ENCODE assay signal across 1 cellular context in the genomic region with DNA sequence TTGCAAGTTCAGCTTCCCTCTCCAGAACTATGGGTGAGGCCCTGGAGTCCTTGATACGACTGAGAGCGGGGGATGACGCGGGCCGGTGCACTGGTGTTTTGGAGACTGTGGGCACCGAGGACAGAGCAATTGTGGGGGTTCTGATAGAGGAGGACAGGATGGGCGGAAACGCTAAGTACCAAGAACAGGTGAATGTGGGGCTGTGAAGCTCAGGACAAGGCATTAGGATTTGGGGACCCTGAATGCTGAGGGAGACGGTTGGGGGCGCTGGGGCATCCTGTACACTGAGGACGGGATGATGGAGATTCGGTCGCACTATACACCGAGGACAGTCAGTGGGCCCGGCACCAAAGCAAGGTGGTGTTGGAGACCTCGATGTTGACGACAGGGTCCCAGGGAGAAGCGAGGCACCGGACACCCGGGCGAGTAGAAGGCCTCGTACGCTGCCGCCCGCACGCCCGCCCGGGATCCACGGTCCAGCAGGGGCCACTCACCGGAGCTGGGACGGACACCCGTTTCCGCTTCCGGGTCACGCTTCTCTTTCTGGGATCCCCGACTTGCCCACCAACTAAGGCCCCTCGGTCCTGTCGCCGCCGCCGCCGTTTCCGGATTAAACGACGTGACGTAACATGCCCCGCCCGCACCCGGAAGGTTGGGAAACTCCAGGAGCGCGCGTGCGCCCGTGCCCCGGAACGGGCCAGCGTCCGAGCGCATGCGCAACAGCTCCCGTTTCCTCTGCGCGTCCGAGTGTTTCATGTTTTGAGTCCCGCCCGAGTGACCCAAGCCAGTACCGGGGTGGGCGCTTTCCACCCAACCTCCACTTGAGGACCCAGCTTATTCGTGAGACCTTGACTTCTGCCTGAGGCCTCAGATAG.
A peak's percentile ranks its signal among the peaks of the same experiment; 100 is the strongest.
TF ChIP-seq lines count a peak whose summit lies in the region.

A gene (minus strand): TSS at position 612 of the 875 bp plus-strand sequence. CDS start 893 bp downstream, outside the sequence.

TF ChIP-seq in K562, 482 proteins besides CTCF, POLR2A, EP300 and RAD21 (continued from another document and continues in another):
- TF ChIP-seq, protein P1, sequence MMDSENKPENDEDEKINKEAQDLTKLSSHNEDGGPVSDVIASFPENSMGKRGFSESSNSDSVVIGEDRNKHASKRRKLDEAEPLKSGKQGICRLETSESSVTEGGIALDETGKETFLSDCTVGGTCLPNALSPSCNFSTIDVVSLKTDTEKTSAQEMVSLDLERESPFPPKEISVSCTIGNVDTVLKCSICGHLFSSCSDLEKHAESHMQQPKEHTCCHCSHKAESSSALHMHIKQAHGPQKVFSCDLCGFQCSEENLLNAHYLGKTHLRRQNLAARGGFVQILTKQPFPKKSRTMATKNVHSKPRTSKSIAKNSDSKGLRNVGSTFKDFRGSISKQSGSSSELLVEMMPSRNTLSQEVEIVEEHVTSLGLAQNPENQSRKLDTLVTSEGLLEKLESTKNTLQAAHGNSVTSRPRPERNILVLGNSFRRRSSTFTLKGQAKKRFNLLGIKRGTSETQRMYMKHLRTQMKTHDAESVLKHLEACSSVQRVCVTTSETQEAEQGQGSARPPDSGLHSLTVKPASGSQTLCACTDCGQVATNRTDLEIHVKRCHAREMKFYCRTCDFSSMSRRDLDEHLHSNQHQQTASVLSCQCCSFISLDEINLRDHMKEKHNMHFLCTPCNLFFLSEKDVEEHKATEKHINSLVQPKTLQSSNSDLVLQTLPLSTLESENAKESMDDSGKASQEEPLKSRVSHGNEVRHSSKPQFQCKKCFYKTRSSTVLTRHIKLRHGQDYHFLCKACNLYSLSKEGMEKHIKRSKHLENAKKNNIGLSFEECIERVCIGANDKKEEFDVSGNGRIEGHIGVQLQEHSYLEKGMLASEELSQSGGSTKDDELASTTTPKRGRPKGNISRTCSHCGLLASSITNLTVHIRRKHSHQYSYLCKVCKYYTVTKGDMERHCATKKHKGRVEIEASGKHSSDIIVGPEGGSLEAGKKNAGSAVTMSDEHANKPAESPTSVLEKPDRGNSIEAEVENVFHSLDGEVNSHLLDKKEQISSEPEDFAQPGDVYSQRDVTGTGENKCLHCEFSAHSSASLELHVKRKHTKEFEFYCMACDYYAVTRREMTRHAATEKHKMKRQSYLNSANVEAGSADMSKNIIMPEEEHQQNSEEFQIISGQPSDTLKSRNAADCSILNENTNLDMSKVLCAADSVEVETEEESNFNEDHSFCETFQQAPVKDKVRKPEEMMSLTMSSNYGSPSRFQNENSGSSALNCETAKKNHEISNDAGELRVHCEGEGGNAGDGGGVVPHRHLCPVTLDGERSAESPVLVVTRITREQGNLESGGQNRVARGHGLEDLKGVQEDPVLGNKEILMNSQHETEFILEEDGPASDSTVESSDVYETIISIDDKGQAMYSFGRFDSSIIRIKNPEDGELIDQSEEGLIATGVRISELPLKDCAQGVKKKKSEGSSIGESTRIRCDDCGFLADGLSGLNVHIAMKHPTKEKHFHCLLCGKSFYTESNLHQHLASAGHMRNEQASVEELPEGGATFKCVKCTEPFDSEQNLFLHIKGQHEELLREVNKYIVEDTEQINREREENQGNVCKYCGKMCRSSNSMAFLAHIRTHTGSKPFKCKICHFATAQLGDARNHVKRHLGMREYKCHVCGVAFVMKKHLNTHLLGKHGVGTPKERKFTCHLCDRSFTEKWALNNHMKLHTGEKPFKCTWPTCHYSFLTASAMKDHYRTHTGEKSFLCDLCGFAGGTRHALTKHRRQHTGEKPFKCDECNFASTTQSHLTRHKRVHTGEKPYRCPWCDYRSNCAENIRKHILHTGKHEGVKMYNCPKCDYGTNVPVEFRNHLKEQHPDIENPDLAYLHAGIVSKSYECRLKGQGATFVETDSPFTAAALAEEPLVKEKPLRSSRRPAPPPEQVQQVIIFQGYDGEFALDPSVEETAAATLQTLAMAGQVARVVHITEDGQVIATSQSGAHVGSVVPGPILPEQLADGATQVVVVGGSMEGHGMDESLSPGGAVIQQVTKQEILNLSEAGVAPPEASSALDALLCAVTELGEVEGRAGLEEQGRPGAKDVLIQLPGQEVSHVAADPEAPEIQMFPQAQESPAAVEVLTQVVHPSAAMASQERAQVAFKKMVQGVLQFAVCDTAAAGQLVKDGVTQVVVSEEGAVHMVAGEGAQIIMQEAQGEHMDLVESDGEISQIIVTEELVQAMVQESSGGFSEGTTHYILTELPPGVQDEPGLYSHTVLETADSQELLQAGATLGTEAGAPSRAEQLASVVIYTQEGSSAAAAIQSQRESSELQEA (IDR thresholded peaks at IDR 0.05; ENCODE audit: low read depth) = no peak
- TF ChIP-seq, protein P2, sequence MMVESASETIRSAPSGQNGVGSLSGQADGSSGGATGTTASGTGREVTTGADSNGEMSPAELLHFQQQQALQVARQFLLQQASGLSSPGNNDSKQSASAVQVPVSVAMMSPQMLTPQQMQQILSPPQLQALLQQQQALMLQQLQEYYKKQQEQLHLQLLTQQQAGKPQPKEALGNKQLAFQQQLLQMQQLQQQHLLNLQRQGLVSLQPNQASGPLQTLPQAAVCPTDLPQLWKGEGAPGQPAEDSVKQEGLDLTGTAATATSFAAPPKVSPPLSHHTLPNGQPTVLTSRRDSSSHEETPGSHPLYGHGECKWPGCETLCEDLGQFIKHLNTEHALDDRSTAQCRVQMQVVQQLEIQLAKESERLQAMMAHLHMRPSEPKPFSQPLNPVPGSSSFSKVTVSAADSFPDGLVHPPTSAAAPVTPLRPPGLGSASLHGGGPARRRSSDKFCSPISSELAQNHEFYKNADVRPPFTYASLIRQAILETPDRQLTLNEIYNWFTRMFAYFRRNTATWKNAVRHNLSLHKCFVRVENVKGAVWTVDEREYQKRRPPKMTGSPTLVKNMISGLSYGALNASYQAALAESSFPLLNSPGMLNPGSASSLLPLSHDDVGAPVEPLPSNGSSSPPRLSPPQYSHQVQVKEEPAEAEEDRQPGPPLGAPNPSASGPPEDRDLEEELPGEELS (CRISPR knock-in tag; IDR thresholded peaks at IDR 0.05; ENCODE audit: borderline replicate concordance) = peak; percentile 79
- TF ChIP-seq, protein P3, sequence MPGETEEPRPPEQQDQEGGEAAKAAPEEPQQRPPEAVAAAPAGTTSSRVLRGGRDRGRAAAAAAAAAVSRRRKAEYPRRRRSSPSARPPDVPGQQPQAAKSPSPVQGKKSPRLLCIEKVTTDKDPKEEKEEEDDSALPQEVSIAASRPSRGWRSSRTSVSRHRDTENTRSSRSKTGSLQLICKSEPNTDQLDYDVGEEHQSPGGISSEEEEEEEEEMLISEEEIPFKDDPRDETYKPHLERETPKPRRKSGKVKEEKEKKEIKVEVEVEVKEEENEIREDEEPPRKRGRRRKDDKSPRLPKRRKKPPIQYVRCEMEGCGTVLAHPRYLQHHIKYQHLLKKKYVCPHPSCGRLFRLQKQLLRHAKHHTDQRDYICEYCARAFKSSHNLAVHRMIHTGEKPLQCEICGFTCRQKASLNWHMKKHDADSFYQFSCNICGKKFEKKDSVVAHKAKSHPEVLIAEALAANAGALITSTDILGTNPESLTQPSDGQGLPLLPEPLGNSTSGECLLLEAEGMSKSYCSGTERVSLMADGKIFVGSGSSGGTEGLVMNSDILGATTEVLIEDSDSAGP (CRISPR knock-in tag; IDR thresholded peaks at IDR 0.05) = no peak
- TF ChIP-seq, protein P4, sequence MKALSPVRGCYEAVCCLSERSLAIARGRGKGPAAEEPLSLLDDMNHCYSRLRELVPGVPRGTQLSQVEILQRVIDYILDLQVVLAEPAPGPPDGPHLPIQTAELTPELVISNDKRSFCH (CRISPR knock-in tag; IDR thresholded peaks at IDR 0.05) = no peak
- TF ChIP-seq, protein P4 (tag; IDR thresholded peaks at IDR 0.05) = peak; percentile 38; the same call in 1 of the 2 replicates
- TF ChIP-seq ZNF561 (CRISPR knock-in tag; conservative IDR thresholded peaks at IDR 0.05) = no peak
- TF ChIP-seq SMC3 (conservative IDR thresholded peaks at IDR 0.05; ENCODE audit: insufficient read depth, low read depth, low read length) = no peak
- no peak for TF ChIP-seq DPF2 (IDR thresholded peaks at IDR 0.05)
- TF ChIP-seq ELF1 (tag; IDR thresholded peaks at IDR 0.05) = peak; percentile 98
- no peak for TF ChIP-seq MED1 (CRISPR knock-in tag; IDR thresholded peaks at IDR 0.05; ENCODE audit: borderline replicate concordance)
- TF ChIP-seq OTX1 (CRISPR knock-in tag; IDR thresholded peaks at IDR 0.05) = peak; percentile 27
- TF ChIP-seq KHSRP (IDR thresholded peaks at IDR 0.05) = no peak
- TF ChIP-seq SP1 (CRISPR knock-in tag; IDR thresholded peaks at IDR 0.05) = peak; percentile 71
- TF ChIP-seq, protein P5, sequence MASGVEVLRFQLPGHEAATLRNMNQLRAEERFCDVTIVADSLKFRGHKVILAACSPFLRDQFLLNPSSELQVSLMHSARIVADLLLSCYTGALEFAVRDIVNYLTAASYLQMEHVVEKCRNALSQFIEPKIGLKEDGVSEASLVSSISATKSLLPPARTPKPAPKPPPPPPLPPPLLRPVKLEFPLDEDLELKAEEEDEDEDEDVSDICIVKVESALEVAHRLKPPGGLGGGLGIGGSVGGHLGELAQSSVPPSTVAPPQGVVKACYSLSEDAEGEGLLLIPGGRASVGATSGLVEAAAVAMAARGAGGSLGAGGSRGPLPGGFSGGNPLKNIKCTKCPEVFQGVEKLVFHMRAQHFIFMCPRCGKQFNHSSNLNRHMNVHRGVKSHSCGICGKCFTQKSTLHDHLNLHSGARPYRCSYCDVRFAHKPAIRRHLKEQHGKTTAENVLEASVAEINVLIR (CRISPR knock-in tag; IDR thresholded peaks at IDR 0.05) = peak; percentile 81
- peak; percentile 71; the same call in 1 of the 2 replicates for TF ChIP-seq ZNF263 (CRISPR knock-in tag; IDR thresholded peaks at IDR 0.05; ENCODE audit: borderline replicate concordance)
- peak; percentile 76 for TF ChIP-seq DIDO1 (tag; IDR thresholded peaks at IDR 0.05; ENCODE audit: low read depth)
- no peak for TF ChIP-seq ZNF551 (CRISPR knock-in tag; IDR thresholded peaks at IDR 0.05)
- TF ChIP-seq ZNF3 (CRISPR knock-in tag; IDR thresholded peaks at IDR 0.05) = no peak
- TF ChIP-seq, protein P6, sequence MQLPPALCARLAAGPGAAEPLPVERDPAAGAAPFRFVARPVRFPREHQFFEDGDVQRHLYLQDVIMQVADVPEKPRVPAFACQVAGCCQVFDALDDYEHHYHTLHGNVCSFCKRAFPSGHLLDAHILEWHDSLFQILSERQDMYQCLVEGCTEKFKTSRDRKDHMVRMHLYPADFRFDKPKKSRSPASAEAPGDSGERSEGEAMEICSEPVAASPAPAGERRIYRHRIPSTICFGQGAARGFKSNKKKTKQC (CRISPR knock-in tag; IDR thresholded peaks at IDR 0.05) = peak; percentile 50; the same call in 1 of the 2 replicates
- TF ChIP-seq, protein P7, sequence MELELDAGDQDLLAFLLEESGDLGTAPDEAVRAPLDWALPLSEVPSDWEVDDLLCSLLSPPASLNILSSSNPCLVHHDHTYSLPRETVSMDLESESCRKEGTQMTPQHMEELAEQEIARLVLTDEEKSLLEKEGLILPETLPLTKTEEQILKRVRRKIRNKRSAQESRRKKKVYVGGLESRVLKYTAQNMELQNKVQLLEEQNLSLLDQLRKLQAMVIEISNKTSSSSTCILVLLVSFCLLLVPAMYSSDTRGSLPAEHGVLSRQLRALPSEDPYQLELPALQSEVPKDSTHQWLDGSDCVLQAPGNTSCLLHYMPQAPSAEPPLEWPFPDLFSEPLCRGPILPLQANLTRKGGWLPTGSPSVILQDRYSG (tag; conservative IDR thresholded peaks at IDR 0.05; ENCODE audit: low read depth) = no peak
- no peak for TF ChIP-seq SRSF3 (IDR thresholded peaks at IDR 0.05; ENCODE audit: insufficient read depth, low read length)
- TF ChIP-seq KLF10 (CRISPR knock-in tag; IDR thresholded peaks at IDR 0.05) = no peak
- no peak for TF ChIP-seq CREBBP (IDR thresholded peaks at IDR 0.05; ENCODE audit: low read depth, low read length)
- peak in 1 of 2 experiments; percentile 79; a peak in 2 of 4 replicates for TF ChIP-seq NONO (IDR thresholded peaks at IDR 0.05; ENCODE audit: low read depth in 2 of 2, low read length in 1 of 2)
- TF ChIP-seq ZNF165 (CRISPR knock-in tag; IDR thresholded peaks at IDR 0.05; ENCODE audit: borderline replicate concordance) = no peak; the same call in 1 of the 2 replicates
- no peak for TF ChIP-seq CBX2 (IDR thresholded peaks at IDR 0.05; ENCODE audit: insufficient read depth, low read length, poor library complexity, severe bottlenecking)
- TF ChIP-seq POLR2H (tag; IDR thresholded peaks at IDR 0.05; ENCODE audit: low read depth) = peak; percentile 85
- peak; percentile 61 for TF ChIP-seq SOX6 (IDR thresholded peaks at IDR 0.05)
- no peak for TF ChIP-seq RBM34 (IDR thresholded peaks at IDR 0.05; ENCODE audit: borderline replicate concordance, insufficient read depth, low read length)
- no peak for TF ChIP-seq PCBP2 (IDR thresholded peaks at IDR 0.05; ENCODE audit: low read depth, low read length, poor library complexity, severe bottlenecking)
- peak; percentile 85; the same call in 1 of the 2 replicates for TF ChIP-seq HNRNPUL1 (IDR thresholded peaks at IDR 0.05; ENCODE audit: low read length)
- TF ChIP-seq, protein P8, sequence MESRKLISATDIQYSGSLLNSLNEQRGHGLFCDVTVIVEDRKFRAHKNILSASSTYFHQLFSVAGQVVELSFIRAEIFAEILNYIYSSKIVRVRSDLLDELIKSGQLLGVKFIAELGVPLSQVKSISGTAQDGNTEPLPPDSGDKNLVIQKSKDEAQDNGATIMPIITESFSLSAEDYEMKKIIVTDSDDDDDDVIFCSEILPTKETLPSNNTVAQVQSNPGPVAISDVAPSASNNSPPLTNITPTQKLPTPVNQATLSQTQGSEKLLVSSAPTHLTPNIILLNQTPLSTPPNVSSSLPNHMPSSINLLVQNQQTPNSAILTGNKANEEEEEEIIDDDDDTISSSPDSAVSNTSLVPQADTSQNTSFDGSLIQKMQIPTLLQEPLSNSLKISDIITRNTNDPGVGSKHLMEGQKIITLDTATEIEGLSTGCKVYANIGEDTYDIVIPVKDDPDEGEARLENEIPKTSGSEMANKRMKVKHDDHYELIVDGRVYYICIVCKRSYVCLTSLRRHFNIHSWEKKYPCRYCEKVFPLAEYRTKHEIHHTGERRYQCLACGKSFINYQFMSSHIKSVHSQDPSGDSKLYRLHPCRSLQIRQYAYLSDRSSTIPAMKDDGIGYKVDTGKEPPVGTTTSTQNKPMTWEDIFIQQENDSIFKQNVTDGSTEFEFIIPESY (CRISPR knock-in tag; IDR thresholded peaks at IDR 0.05) = no peak; the same call in 1 of the 2 replicates
- TF ChIP-seq ZNF696 (CRISPR knock-in tag; conservative IDR thresholded peaks at IDR 0.05) = no peak
